2 cellular contexts compared by ENCODE assay signal in genomic region chr2:222736301-222736700, GRCh38.
TF ChIP-seq lines count a peak whose summit lies in the region.

No MANE protein-coding gene starts in this region.

TF ChIP-seq in HEK293, 187 proteins besides CTCF, POLR2A, EP300 and RAD21:
- TF ChIP-seq ATF2 (tag by site-specific recombination; IDR thresholded peaks at IDR 0.05; ENCODE audit: low read depth): peak; percentile 39; the same call in 1 of the 2 replicates
- TF ChIP-seq ZNF335 (tag by site-specific recombination; conservative IDR thresholded peaks at IDR 0.05): 0 out of 2 replicates have a peak, but pooled peaks have one; percentile 39
- no peak for TF ChIP-seq ZBTB49 (tag by site-specific recombination; IDR thresholded peaks at IDR 0.05; ENCODE audit: low read depth)

TF ChIP-seq in K562, 482 proteins besides CTCF, POLR2A, EP300 and RAD21:
- TF ChIP-seq ZNF584 (CRISPR knock-in tag; IDR thresholded peaks at IDR 0.05; ENCODE audit: low read depth) (no peak), ATF7 (IDR thresholded peaks at IDR 0.05) (peak; percentile 47), CSDE1 (IDR thresholded peaks at IDR 0.05) (no peak), ZBTB7A (IDR thresholded peaks at IDR 0.05; ENCODE audit: borderline replicate concordance, control insufficient read depth, low read depth, low read length) (no peak), RCOR1 (IDR thresholded peaks at IDR 0.05; ENCODE audit: borderline replicate concordance in 1 of 2, low read depth in 2 of 2, low read length in 2 of 2) (peak in 1 of 2 experiments; percentile 37; a peak in 1 of 4 replicates), TEAD2 (tag; IDR thresholded peaks at IDR 0.05) (no peak), TFE3 (CRISPR knock-in tag; IDR thresholded peaks at IDR 0.05) (no peak), CEBPG (CRISPR knock-in tag; IDR thresholded peaks at IDR 0.05) (peak; percentile 23; the same call in 1 of the 2 replicates), CEBPG (tag; conservative IDR thresholded peaks at IDR 0.05 in 1 of 2, IDR thresholded peaks at IDR 0.05 in 1 of 2) (peak in 1 of 2 experiments; percentile 62; a peak in 3 of 4 replicates), ZNF79 (CRISPR knock-in tag; IDR thresholded peaks at IDR 0.05; ENCODE audit: low read depth) (no peak), ATF3 (IDR thresholded peaks at IDR 0.05) (peak; percentile 89), ATF3 (CRISPR knock-in tag; conservative IDR thresholded peaks at IDR 0.05) (no peak), JUN (IDR thresholded peaks at IDR 0.05; ENCODE audit: borderline replicate concordance, low read depth, low read length) (no peak), JUN (CRISPR knock-in tag; IDR thresholded peaks at IDR 0.05; ENCODE audit: borderline replicate concordance) (no peak), JUND (IDR thresholded peaks at IDR 0.05; ENCODE audit: borderline replicate concordance, low read depth, low read length) (peak; percentile 29; the same call in 1 of the 2 replicates), JUND (tag; IDR thresholded peaks at IDR 0.05; ENCODE audit: borderline replicate concordance, low read depth, low read length) (no peak; the same call in 2 of the 3 replicates)
